8 cellular contexts compared by ENCODE assay signal in the genomic region with DNA sequence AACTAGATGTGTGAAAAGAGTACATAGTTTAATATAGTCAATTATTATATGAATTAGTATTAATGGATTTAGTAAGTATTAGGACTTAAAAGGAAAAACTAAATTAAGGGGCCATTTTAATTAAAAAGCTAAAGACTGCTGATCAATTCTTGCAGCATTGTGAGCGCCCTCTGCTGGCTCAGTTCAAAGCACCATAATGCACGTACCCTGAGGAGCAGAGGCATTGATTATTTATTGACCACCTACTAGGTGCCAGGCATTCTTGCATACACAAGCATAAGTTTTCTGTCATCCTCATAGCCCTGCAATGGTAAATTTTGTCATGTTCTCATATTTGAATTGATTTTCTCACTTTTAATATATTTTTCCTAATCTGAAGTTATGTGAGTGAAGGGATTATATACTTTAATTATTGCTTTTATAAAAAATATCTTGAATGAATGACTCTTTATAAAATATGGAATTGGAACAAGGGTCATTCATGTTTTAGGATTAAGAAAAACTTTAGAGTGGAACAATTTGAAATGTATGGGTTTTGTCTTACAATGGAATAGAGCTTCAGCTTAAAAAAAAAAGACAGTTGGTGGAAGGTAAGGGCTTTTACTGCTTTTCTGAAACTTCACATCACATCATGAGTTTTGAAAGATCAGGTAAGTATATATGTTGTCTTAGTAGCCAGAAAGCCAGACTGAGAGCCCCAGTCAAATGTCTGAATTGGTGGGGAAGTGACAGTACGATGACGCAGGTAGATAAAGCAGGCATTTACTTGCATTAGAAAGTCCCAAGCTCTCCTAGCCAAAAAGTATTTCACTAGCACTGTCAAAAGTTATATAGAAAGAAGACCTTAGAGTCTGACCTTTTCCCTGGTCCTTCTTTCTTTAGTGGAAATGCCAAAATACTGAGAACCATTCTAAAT.
A peak's percentile ranks its signal among the peaks of the same experiment; 100 is the strongest.
DNase-seq lines count a peak whose midpoint lies in the region; ATAC-seq and TF ChIP-seq lines count a peak whose summit lies in the region.

No MANE protein-coding gene starts in this region.

- peak; percentile 81 for TF ChIP-seq CTCF in astrocyte of the spinal cord (IDR thresholded peaks at IDR 0.05; ENCODE audit: low read depth, low read length)

- DNase-seq in DMS153 treated with DMSO at 0.1 percent for 48 hours (lab: John Stamatoyannopoulos, UW; ENCODE audit: unreplicated experiment) (peak; percentile 23), DMS153 (lab: John Stamatoyannopoulos, UW) (no peak), KBM-7 (peak; percentile 62), T-helper 9 cell (peak; percentile 78), astrocyte of the spinal cord (ENCODE audit: low read depth, low spot score) (peak; percentile 58), inferior parietal cortex (ENCODE audit: extremely low spot score) (peak; percentile 55)
- DNase-seq in stimulated activated CD4-positive, alpha-beta T cell treated with anti-CD3 and anti-CD28 coated beads, Interleukin-2, amount 100 ng/mL, for 24 hours: peak; percentile 82 to 86

- in situ Hi-C loops in KBM-7 (cut with MboI; ENCODE audit: low pct_unique_long_range_greater_than_20kb, low sequenced_read_pairs) (no loop called here), astrocyte of the spinal cord (cut with HindIII; ENCODE audit: low sequenced_read_pairs) (no loop called here)

- ATAC-seq in HG03460 (IDR thresholded peaks at IDR 0.05; ENCODE audit: unreplicated experiment): no peak

- no peak overlapping the region for H3K4me3 ChIP-seq in astrocyte of the spinal cord (ENCODE audit: low read depth, low read length)
